In the genomic region with DNA sequence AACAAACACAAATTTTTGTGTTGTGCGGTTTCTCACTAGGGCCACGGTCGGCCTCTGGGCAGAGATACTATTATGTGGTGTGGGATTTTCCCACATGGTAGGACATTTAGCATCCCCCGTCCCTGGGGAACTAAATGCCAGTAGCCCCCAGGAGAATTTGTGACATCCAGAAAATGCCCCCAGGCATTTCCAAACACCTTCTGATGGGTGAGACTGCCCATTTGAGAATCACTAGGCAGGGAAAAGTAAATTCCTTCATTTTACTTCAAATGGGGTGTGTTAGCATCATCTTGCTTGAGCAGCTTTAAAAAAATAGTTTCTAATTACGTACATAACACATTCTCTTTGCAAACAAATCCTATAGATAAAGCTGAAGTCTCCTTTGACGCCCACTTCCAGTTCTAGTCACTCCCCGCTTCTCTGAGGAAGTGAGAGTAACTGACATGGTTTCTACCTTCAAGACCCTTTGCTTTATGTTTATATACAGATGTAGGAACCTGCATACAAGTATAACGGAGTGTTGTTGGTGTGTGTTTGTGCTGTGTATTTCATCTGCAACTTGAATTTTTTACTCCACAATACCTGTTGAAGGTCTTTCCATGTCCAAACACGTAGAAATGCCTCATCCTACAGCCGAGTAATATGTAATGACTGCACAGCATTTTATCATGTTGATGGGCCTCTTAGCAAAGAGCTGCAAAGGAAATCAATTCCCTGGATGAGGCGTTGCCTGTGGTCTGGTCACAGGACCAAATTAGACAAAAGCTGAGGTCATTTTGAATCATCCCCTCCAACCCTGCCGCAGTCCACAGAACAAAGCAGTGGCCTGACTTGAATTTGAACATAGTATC, we compare ENCODE assay signal across 8 cellular contexts. TPM values are rescaled to one million over a fixed set of nuclear protein-coding genes. Genes with fewer than 3 reads are reported as not detected.
DNase-seq lines count a peak whose midpoint lies in the region; ATAC-seq, FAIRE-seq and TF ChIP-seq lines count a peak whose summit lies in the region.

No MANE protein-coding gene starts in this region.

- no peak for TF ChIP-seq EP300 in ovary (IDR thresholded peaks at IDR 0.05)

- no peak for TF ChIP-seq CTCF in bronchial epithelial cell (IDR thresholded peaks at IDR 0.05; ENCODE audit: insufficient read depth, low read length, severe bottlenecking)
- TF ChIP-seq CTCF in ovary (IDR thresholded peaks at IDR 0.05): no peak

- H3K4me1 ChIP-seq in ovary (ENCODE audit: insufficient read depth): no peaks in the 10 kb centered on the region

- WGBS in ovary, 3 donors: 82 to 86% (median 82%) methylated on average over 12 of the region's 12 CpGs

- H3K4me3 Mint-ChIP-seq in stimulated activated memory B cell treated with anti-CD40 and anti-IgM and Interleukin-4, amounts not matched to agents 10 μg/mL and 1 μg/mL and 100 μg/mL, for 72 hours: no peak overlapping the region

- no peaks in the 10 kb centered on the region for H3K9me3 ChIP-seq in ovary

- ATAC-seq in GM21619 (IDR thresholded peaks at IDR 0.05; ENCODE audit: unreplicated experiment) (peak; percentile 83), Right ventricle myocardium superior (ENCODE audit: poor library complexity) (no peak)
- ATAC-seq in stimulated activated memory B cell treated with anti-CD40 and anti-IgM and Interleukin-4, amounts not matched to agents 10 μg/mL and 1 μg/mL and 100 μg/mL, for 72 hours: peak; percentile 93

- peaks cover 36% of the 10 kb centered on the region for H3K4me1 Mint-ChIP-seq in stimulated activated memory B cell treated with anti-CD40 and anti-IgM and Interleukin-4, amounts not matched to agents 10 μg/mL and 1 μg/mL and 100 μg/mL, for 72 hours

- H3K9me3 Mint-ChIP-seq in stimulated activated memory B cell treated with anti-CD40 and anti-IgM and Interleukin-4, amounts not matched to agents 10 μg/mL and 1 μg/mL and 100 μg/mL, for 72 hours: peaks cover 7% of the 10 kb centered on the region

- intact Hi-C loops in Right ventricle myocardium superior (cut with DNase I) (no loop called here), ovary (cut with DNase I) (no loop called here)

- H3K27me3 ChIP-seq in bronchial epithelial cell (ENCODE audit: control insufficient read depth, insufficient read depth, low read length) (no peaks in the 10 kb centered on the region), ovary (no peaks in the 10 kb centered on the region)

- H3K36me3 Mint-ChIP-seq in stimulated activated memory B cell treated with anti-CD40 and anti-IgM and Interleukin-4, amounts not matched to agents 10 μg/mL and 1 μg/mL and 100 μg/mL, for 72 hours: peaks cover 6% of the 10 kb centered on the region

- no peaks in the 10 kb centered on the region for H3K27me3 Mint-ChIP-seq in stimulated activated memory B cell treated with anti-CD40 and anti-IgM and Interleukin-4, amounts not matched to agents 10 μg/mL and 1 μg/mL and 100 μg/mL, for 72 hours

- DNase-seq in GM04504 (ENCODE audit: low read depth) (peak; percentile 59), HTR-8/SVneo (ENCODE audit: insufficient read length, low spot score) (peak; percentile 17), bronchial epithelial cell (ENCODE audit: low read depth) (peak; percentile 99), Right ventricle myocardium superior (no peak), ovary (no peak), NCI-H446 treated with DMSO at 0.1 percent for 48 hours (lab: John Stamatoyannopoulos, UW) (no peak)

- no peak overlapping the region for H3K4me3 ChIP-seq in bronchial epithelial cell (ENCODE audit: low read depth, low read length)
- no peak overlapping the region for H3K4me3 ChIP-seq in ovary

- TF ChIP-seq POLR2A in ovary (IDR thresholded peaks at IDR 0.05): no peak

- peak overlapping the region; percentile 79 for H3K27ac Mint-ChIP-seq in stimulated activated memory B cell treated with anti-CD40 and anti-IgM and Interleukin-4, amounts not matched to agents 10 μg/mL and 1 μg/mL and 100 μg/mL, for 72 hours

- H3K36me3 ChIP-seq in bronchial epithelial cell (ENCODE audit: control insufficient read depth, insufficient read depth, low read length) (no peaks in the 10 kb centered on the region), ovary (no peaks in the 10 kb centered on the region)

- FAIRE-seq in HTR-8/SVneo (lab: Jason Lieb, UNC) (no peak), bronchial epithelial cell (lab: Jason Lieb, UNC) (no peak)

- no peak overlapping the region for H3K27ac ChIP-seq in ovary

RNA-seq across cellular contexts. Expression of gene ZBTB38, which starts 31.4 kb away (rescaled TPM):
- total RNA-seq in bronchial epithelial cell (59.0 and 61.2 TPM in 2 replicates), Right ventricle myocardium superior (89.6 TPM), ovary (100 to 1,000 TPM in 2 of 7 donors, 10 to 100 TPM in 5; 77.5 to 125 (median 84.4) TPM)
- polyA plus RNA-seq in ovary: 10 to 100 TPM; 23.2 to 43.0 TPM

Comparison
In these comparisons a context has a peak if more than half of its experiments do, and no peak if none do; other contexts are left out.
1. DNase-seq: peak in GM04504 (single experiment), HTR-8/SVneo (single experiment) and bronchial epithelial cell (single experiment); none in Right ventricle myocardium superior (single experiment), ovary (0 of 5) and NCI-H446 treated with DMSO at 0.1 percent for 48 hours (single experiment).